Comparison of ENCODE assay signal across 1 cellular context in the genomic region with DNA sequence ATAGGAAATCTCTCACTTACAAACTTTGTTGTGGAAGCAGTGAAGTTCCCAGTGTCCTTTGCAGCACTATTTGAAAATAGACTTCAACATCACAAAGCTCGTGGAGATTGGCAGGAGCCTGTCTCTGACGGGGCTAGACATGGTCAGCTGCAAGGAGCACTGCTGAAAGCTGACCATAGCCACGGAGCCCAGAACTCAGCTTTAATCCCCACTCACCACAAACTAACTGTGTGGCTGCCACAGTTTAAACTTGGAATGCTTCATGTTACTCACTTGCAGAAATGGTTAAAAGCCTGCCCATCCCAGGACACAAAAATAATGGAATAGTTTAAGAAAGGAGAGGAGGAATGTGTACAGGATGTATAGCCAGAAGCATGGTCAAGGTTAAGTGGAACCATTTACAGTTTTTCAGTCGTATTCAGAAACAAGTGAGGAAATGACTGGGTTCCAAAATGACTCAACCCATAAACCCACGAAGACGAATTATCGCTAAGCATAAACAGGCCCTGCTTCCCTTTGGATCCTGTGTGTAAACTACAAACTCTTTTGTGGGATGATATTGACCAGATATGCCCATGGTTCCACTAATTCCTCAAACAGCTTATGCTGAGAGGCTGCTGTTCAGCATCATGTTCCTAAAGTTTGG.
A peak's percentile ranks its signal among the peaks of the same experiment; 100 is the strongest.
TF ChIP-seq lines count a peak whose summit lies in the region.

No MANE protein-coding gene starts in this region.

TF ChIP-seq in SK-N-SH, 30 proteins besides CTCF, POLR2A, EP300 and RAD21 (continued from another document):
- TF ChIP-seq, protein P1, sequence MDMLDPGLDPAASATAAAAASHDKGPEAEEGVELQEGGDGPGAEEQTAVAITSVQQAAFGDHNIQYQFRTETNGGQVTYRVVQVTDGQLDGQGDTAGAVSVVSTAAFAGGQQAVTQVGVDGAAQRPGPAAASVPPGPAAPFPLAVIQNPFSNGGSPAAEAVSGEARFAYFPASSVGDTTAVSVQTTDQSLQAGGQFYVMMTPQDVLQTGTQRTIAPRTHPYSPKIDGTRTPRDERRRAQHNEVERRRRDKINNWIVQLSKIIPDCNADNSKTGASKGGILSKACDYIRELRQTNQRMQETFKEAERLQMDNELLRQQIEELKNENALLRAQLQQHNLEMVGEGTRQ (IDR thresholded peaks at IDR 0.05; ENCODE audit: borderline replicate concordance, low read depth, low read length), result no peak
- TF ChIP-seq EZH2phosphoT487 (IDR thresholded peaks at IDR 0.05; ENCODE audit: borderline replicate concordance, low read depth) (no peak), SMC3 (IDR thresholded peaks at IDR 0.05; ENCODE audit: low read depth, low read length) (no peak), CHD2 (IDR thresholded peaks at IDR 0.05; ENCODE audit: low read length, partially characterized antibody) (no peak), GABPA (IDR thresholded peaks at IDR 0.05; ENCODE audit: low read depth) (no peak), ELF1 (IDR thresholded peaks at IDR 0.05) (no peak), TAF1 (IDR thresholded peaks at IDR 0.05; ENCODE audit: borderline replicate concordance, low read depth, low read length) (no peak), FOXM1 (IDR thresholded peaks at IDR 0.05; ENCODE audit: low read depth) (0 out of 2 replicates have a peak, but pooled peaks have one; percentile 33), TCF12 (IDR thresholded peaks at IDR 0.05) (peak; percentile 96), MEF2A (IDR thresholded peaks at IDR 0.05; ENCODE audit: borderline replicate concordance, low read depth) (no peak), YY1 (IDR thresholded peaks at IDR 0.05; ENCODE audit: low read depth) (no peak), RFX5 (IDR thresholded peaks at IDR 0.05; ENCODE audit: low read length) (no peak), MXI1 (IDR thresholded peaks at IDR 0.05; ENCODE audit: low read depth, low read length) (no peak), FOSL2 (IDR thresholded peaks at IDR 0.05; ENCODE audit: borderline replicate concordance, low read depth) (peak; percentile 78), JUND (IDR thresholded peaks at IDR 0.05) (peak; percentile 74), TEAD4 (IDR thresholded peaks at IDR 0.05; ENCODE audit: borderline replicate concordance, insufficient read depth) (peak; percentile 44), NFIC (IDR thresholded peaks at IDR 0.05; ENCODE audit: borderline replicate concordance) (peak; percentile 23; the same call in 1 of the 2 replicates), POLR2AphosphoS5 (IDR thresholded peaks at IDR 0.05; ENCODE audit: low read depth, low read length) (peak; percentile 73; the same call in 1 of the 2 replicates), FOXJ3 (CRISPR knock-in tag; IDR thresholded peaks at IDR 0.05) (no peak), NRF1 (IDR thresholded peaks at IDR 0.05; ENCODE audit: low read depth, low read length) (no peak)
- TF ChIP-seq, protein P2, sequence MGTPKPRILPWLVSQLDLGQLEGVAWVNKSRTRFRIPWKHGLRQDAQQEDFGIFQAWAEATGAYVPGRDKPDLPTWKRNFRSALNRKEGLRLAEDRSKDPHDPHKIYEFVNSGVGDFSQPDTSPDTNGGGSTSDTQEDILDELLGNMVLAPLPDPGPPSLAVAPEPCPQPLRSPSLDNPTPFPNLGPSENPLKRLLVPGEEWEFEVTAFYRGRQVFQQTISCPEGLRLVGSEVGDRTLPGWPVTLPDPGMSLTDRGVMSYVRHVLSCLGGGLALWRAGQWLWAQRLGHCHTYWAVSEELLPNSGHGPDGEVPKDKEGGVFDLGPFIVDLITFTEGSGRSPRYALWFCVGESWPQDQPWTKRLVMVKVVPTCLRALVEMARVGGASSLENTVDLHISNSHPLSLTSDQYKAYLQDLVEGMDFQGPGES (IDR thresholded peaks at IDR 0.05; ENCODE audit: low read depth, low read length), result no peak
- TF ChIP-seq, protein P3, sequence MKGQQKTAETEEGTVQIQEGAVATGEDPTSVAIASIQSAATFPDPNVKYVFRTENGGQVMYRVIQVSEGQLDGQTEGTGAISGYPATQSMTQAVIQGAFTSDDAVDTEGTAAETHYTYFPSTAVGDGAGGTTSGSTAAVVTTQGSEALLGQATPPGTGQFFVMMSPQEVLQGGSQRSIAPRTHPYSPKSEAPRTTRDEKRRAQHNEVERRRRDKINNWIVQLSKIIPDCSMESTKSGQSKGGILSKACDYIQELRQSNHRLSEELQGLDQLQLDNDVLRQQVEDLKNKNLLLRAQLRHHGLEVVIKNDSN (IDR thresholded peaks at IDR 0.05; ENCODE audit: borderline replicate concordance, low read depth), result no peak
- TF ChIP-seq, protein P4, sequence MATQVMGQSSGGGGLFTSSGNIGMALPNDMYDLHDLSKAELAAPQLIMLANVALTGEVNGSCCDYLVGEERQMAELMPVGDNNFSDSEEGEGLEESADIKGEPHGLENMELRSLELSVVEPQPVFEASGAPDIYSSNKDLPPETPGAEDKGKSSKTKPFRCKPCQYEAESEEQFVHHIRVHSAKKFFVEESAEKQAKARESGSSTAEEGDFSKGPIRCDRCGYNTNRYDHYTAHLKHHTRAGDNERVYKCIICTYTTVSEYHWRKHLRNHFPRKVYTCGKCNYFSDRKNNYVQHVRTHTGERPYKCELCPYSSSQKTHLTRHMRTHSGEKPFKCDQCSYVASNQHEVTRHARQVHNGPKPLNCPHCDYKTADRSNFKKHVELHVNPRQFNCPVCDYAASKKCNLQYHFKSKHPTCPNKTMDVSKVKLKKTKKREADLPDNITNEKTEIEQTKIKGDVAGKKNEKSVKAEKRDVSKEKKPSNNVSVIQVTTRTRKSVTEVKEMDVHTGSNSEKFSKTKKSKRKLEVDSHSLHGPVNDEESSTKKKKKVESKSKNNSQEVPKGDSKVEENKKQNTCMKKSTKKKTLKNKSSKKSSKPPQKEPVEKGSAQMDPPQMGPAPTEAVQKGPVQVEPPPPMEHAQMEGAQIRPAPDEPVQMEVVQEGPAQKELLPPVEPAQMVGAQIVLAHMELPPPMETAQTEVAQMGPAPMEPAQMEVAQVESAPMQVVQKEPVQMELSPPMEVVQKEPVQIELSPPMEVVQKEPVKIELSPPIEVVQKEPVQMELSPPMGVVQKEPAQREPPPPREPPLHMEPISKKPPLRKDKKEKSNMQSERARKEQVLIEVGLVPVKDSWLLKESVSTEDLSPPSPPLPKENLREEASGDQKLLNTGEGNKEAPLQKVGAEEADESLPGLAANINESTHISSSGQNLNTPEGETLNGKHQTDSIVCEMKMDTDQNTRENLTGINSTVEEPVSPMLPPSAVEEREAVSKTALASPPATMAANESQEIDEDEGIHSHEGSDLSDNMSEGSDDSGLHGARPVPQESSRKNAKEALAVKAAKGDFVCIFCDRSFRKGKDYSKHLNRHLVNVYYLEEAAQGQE (IDR thresholded peaks at IDR 0.05; ENCODE audit: low read depth, low read length), result no peak
- TF ChIP-seq, protein P5, sequence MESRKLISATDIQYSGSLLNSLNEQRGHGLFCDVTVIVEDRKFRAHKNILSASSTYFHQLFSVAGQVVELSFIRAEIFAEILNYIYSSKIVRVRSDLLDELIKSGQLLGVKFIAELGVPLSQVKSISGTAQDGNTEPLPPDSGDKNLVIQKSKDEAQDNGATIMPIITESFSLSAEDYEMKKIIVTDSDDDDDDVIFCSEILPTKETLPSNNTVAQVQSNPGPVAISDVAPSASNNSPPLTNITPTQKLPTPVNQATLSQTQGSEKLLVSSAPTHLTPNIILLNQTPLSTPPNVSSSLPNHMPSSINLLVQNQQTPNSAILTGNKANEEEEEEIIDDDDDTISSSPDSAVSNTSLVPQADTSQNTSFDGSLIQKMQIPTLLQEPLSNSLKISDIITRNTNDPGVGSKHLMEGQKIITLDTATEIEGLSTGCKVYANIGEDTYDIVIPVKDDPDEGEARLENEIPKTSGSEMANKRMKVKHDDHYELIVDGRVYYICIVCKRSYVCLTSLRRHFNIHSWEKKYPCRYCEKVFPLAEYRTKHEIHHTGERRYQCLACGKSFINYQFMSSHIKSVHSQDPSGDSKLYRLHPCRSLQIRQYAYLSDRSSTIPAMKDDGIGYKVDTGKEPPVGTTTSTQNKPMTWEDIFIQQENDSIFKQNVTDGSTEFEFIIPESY (IDR thresholded peaks at IDR 0.05; ENCODE audit: borderline replicate concordance, low read depth), result no peak
- TF ChIP-seq, protein P6, sequence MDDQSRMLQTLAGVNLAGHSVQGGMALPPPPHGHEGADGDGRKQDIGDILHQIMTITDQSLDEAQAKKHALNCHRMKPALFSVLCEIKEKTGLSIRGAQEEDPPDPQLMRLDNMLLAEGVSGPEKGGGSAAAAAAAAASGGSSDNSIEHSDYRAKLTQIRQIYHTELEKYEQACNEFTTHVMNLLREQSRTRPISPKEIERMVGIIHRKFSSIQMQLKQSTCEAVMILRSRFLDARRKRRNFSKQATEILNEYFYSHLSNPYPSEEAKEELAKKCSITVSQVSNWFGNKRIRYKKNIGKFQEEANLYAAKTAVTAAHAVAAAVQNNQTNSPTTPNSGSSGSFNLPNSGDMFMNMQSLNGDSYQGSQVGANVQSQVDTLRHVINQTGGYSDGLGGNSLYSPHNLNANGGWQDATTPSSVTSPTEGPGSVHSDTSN (IDR thresholded peaks at IDR 0.05), result peak; percentile 67
